Comparison of ENCODE assay signal across 11 cellular contexts in the genomic region with DNA sequence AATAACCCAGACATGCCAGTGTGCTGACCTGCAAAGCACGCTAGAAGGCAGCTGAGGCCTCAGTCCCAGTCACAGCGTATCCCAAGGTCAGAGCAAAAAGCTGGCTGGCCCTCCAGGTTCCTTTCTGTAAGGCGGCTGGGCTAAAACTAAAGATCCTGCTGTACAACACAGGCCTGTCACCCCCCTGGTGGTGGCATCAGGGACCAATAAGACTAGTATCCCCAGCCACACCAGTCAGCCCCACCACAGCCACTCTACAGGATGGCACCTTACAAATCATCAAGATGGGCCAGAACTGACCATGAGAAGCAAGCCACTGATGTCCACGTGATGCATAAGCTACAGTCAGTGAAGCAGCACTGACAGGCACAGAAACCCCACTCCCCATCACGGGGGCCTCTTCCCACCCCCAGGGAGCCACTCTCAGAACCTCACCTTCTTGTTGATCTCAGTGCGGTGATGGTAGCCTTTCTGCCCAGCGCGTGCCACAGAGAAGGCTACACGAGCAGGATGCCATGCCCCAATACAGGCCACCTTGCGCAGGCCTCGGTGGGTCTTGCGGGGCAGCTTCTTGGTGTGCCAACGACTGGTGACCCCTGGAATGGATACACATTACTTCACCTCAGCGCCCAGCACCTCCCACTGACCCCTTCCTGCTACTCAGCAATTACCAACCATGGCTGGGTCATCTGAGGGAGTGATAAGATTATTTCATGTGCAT. TPM values are rescaled to one million over a fixed set of nuclear protein-coding genes. Genes with fewer than 3 reads are reported as not detected.
DNase-seq lines count a peak whose midpoint lies in the region; ATAC-seq and TF ChIP-seq lines count a peak whose summit lies in the region.
"Had no signal": no experiment of that assay in that cellular context is flagged by ENCODE, and none has a peak within 500 bp of the region (broad histone marks: within the 10 kb centered on the region; RNA-seq: fewer than 3 reads in every experiment).

No MANE protein-coding gene starts in this region.

- no peak for DNase-seq in activated naive CD4-positive, alpha-beta T cell treated with anti-CD3 and anti-CD28 coated beads for 36 hours
- no peak for DNase-seq in fibroblast of villous mesenchyme (ENCODE audit: low read depth)
- no peak for DNase-seq in type B pancreatic cell (ENCODE audit: extremely low spot score, unreplicated experiment)
- no peak for DNase-seq in effector CD4-positive, alpha-beta T cell
- DNase-seq in NOMO-1 (lab: John Stamatoyannopoulos, UW; ENCODE audit: unreplicated experiment in 2 of 2): no peak
- DNase-seq: activated CD4-positive, alpha-beta T cell treated with anti-CD3 and anti-CD28 coated beads for 1 hour; NCI-H2107 had no signal

- no peak for ATAC-seq in HG03342 (IDR thresholded peaks at IDR 0.05; ENCODE audit: unreplicated experiment)

- intact Hi-C loops in activated naive CD4-positive, alpha-beta T cell treated with anti-CD3 and anti-CD28 coated beads for 36 hours (cut with micrococcal nuclease): no loop called here

- TF ChIP-seq CTCF in VCaP (conservative IDR thresholded peaks at IDR 0.05) (no peak), fibroblast of villous mesenchyme (IDR thresholded peaks at IDR 0.05; ENCODE audit: insufficient read depth, low read depth, low read length) (peak; percentile 21), type B pancreatic cell (conservative IDR thresholded peaks at IDR 0.05) (peak; percentile 57)

- no peak overlapping the region for H3K4me3 ChIP-seq in fibroblast of villous mesenchyme (ENCODE audit: low read depth, low read length)

- peak overlapping the region; percentile 97 for H3K27ac ChIP-seq in VCaP

- peaks cover 44% of the 10 kb centered on the region for H3K36me3 Mint-ChIP-seq in activated naive CD4-positive, alpha-beta T cell treated with anti-CD3 and anti-CD28 coated beads, Interleukin-2, amount 50 U/mL, for 24 hours
- peaks cover 75% of the 10 kb centered on the region for H3K36me3 Mint-ChIP-seq in activated naive CD4-positive, alpha-beta T cell treated with anti-CD3 and anti-CD28 coated beads for 36 hours (ENCODE audit: low read depth)
- peaks cover 50% of the 10 kb centered on the region for H3K36me3 Mint-ChIP-seq in type B pancreatic cell

- H3K27me3 Mint-ChIP-seq in activated naive CD4-positive, alpha-beta T cell treated with anti-CD3 and anti-CD28 coated beads, Interleukin-2, amount 50 U/mL, for 24 hours: no peaks in the 10 kb centered on the region
- H3K27me3 Mint-ChIP-seq in activated naive CD4-positive, alpha-beta T cell treated with anti-CD3 and anti-CD28 coated beads for 36 hours (ENCODE audit: low read depth): no peaks in the 10 kb centered on the region
- peaks cover 2% of the 10 kb centered on the region for H3K27me3 Mint-ChIP-seq in type B pancreatic cell

- H3K4me1 Mint-ChIP-seq in activated naive CD4-positive, alpha-beta T cell treated with anti-CD3 and anti-CD28 coated beads, Interleukin-2, amount 50 U/mL, for 24 hours: peaks cover 39% of the 10 kb centered on the region
- H3K4me1 Mint-ChIP-seq in activated naive CD4-positive, alpha-beta T cell treated with anti-CD3 and anti-CD28 coated beads for 36 hours (ENCODE audit: low read depth): peaks cover 41% of the 10 kb centered on the region
- H3K4me1 Mint-ChIP-seq in type B pancreatic cell (ENCODE audit: unreplicated experiment): peaks cover 34% of the 10 kb centered on the region

- H3K27ac Mint-ChIP-seq in activated naive CD4-positive, alpha-beta T cell treated with anti-CD3 and anti-CD28 coated beads, Interleukin-2, amount 50 U/mL, for 24 hours: peak overlapping the region; percentile 74
- H3K27ac Mint-ChIP-seq in activated naive CD4-positive, alpha-beta T cell treated with anti-CD3 and anti-CD28 coated beads for 36 hours: no peak overlapping the region
- H3K27ac Mint-ChIP-seq in type B pancreatic cell: peak overlapping the region; percentile 41

- CTCF ChIA-PET in activated naive CD4-positive, alpha-beta T cell treated with anti-CD3 and anti-CD28 coated beads for 36 hours (lab: Charles Lee): interaction anchor here (0.6 to 1.2 kb wide), 6 partner anchors 17 to 616 kb away, joined by 3 to 10 read pairs (median 4); no protein-coding TSS in a partner anchor

- no peaks in the 10 kb centered on the region for H3K9me3 Mint-ChIP-seq in activated naive CD4-positive, alpha-beta T cell treated with anti-CD3 and anti-CD28 coated beads, Interleukin-2, amount 50 U/mL, for 24 hours
- no peaks in the 10 kb centered on the region for H3K9me3 Mint-ChIP-seq in activated naive CD4-positive, alpha-beta T cell treated with anti-CD3 and anti-CD28 coated beads for 36 hours
- H3K9me3 Mint-ChIP-seq in type B pancreatic cell: no peaks in the 10 kb centered on the region
- H3K9me3 Mint-ChIP-seq: CD8-positive, alpha-beta memory T cell had no signal

- peak overlapping the region; percentile 100 for H3K4me3 Mint-ChIP-seq in activated naive CD4-positive, alpha-beta T cell treated with anti-CD3 and anti-CD28 coated beads, Interleukin-2, amount 50 U/mL, for 24 hours
- H3K4me3 Mint-ChIP-seq in activated naive CD4-positive, alpha-beta T cell treated with anti-CD3 and anti-CD28 coated beads for 36 hours: no peak overlapping the region
- H3K4me3 Mint-ChIP-seq in type B pancreatic cell: peak overlapping the region; percentile 54

RNA-seq across cellular contexts. Expression of a gene that starts 5.0 kb away (rescaled TPM):
- total RNA-seq in activated naive CD4-positive, alpha-beta T cell treated with anti-CD3 and anti-CD28 coated beads for 36 hours: 1,000 to 10,000 TPM; 3,434 to 3,511 TPM
- total RNA-seq in fibroblast of villous mesenchyme: 1,795 and 1,805 TPM in 2 replicates
- total RNA-seq in type B pancreatic cell (ENCODE audit: low replicate concordance): 2,337 and 2,431 TPM in 2 replicates

RNA-seq across cellular contexts. Expression of a gene that starts 35.4 kb away (rescaled TPM):
- total RNA-seq in activated naive CD4-positive, alpha-beta T cell treated with anti-CD3 and anti-CD28 coated beads for 36 hours: under 1 TPM; 0.27 to 0.29 TPM
- total RNA-seq in fibroblast of villous mesenchyme (8.6 and 12.2 TPM in 2 replicates), type B pancreatic cell (ENCODE audit: low replicate concordance) (41.4 and 47.9 TPM in 2 replicates)
